1 cellular context compared by ENCODE assay signal in the genomic region with DNA sequence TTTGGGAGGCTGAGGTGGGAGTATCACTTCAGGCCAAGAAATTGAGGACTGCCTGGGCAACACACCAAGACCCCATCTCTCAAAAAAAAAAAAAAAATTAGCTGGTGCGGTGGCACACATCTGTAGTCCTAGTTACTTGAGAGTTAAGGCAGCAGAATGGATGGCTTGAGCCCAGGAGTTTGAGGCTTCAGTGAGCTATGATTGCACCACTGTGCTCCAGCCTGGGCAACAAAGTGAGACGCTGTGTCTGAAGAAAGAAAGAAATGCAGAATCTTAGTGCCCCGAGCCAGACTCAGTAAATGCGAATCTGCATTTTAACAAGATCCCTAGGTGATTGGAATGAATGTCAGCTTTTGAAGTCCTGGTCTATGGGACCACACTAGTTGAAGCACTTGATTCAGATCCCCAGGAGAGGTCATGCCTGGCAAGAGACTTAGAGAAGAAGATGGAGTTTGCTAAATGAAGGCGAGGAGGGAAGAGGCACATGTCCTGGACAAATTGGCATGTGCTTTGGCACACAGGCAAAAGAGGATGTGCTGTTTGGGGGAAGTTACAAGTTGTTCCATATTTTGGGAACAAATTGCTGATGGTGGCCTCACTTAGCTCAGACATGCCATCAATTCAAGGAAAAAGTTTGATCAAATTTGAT.
TF ChIP-seq lines count a peak whose summit lies in the region.

No MANE protein-coding gene starts in this region.

TF ChIP-seq in HepG2, 621 proteins besides CTCF, POLR2A, EP300 and RAD21:
- TF ChIP-seq, protein P1, sequence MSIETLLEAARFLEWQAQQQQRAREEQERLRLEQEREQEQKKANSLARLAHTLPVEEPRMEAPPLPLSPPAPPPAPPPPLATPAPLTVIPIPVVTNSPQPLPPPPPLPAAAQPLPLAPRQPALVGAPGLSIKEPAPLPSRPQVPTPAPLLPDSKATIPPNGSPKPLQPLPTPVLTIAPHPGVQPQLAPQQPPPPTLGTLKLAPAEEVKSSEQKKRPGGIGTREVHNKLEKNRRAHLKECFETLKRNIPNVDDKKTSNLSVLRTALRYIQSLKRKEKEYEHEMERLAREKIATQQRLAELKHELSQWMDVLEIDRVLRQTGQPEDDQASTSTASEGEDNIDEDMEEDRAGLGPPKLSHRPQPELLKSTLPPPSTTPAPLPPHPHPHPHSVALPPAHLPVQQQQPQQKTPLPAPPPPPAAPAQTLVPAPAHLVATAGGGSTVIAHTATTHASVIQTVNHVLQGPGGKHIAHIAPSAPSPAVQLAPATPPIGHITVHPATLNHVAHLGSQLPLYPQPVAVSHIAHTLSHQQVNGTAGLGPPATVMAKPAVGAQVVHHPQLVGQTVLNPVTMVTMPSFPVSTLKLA (IDR thresholded peaks at IDR 0.05) = peak; percentile 95
- TF ChIP-seq ARID2 (CRISPR knock-in tag; IDR thresholded peaks at IDR 0.05; ENCODE audit: borderline replicate concordance) = no peak
- no peak for TF ChIP-seq TOPORS (CRISPR knock-in tag; IDR thresholded peaks at IDR 0.05)
